1 cellular context compared by ENCODE assay signal in the genomic region with DNA sequence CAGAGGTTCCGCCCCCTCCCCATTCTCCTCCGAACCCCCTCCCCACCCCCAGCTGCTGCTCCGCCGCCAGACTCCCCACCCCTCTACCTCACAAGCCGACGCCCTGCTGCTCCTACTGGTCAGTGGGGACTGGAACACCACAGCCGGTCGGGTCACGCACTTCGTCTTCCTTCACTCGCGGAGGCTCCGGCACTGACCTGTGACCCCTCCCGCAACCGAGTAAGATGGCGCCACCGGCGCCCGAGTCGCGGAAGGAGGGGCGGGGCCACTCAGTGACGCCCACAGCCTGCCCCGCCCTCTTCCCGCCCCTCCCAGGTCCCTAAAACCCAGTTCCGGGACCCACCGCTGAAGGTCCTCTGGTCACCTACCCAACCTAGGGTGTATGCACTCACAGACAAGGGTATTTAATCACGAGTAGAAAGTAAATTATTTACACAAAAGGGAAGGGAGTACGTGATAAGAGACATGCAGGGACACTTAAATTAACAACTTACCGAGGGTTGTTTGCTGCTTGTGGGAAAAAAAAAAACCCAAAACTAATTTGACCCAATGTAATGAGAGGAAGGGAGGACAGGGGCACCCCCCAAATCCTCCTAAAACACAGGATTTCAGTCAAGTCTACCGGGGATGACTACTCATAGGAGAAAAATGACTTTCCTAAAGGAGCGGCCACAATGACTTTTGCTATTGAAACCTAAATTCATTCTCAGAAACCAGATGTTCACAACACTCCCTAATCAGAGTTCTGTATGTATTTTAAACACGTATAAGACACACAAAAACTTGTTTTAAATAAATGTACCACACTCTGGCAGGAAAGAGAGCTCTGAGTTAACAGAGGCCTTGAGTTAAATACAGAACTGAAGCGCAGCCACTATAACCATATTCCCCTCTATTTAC.
A peak's percentile ranks its signal among the peaks of the same experiment; 100 is the strongest.
TF ChIP-seq lines count a peak whose summit lies in the region.

A gene with protein sequence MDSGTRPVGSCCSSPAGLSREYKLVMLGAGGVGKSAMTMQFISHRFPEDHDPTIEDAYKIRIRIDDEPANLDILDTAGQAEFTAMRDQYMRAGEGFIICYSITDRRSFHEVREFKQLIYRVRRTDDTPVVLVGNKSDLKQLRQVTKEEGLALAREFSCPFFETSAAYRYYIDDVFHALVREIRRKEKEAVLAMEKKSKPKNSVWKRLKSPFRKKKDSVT (minus strand): TSS at position 194 of the 900 bp plus-strand sequence. CDS start 588 bp downstream, outside the sequence.

TF ChIP-seq in K562, 482 proteins besides CTCF, POLR2A, EP300 and RAD21 (continued from another document and continues in another):
- TF ChIP-seq, protein P1, sequence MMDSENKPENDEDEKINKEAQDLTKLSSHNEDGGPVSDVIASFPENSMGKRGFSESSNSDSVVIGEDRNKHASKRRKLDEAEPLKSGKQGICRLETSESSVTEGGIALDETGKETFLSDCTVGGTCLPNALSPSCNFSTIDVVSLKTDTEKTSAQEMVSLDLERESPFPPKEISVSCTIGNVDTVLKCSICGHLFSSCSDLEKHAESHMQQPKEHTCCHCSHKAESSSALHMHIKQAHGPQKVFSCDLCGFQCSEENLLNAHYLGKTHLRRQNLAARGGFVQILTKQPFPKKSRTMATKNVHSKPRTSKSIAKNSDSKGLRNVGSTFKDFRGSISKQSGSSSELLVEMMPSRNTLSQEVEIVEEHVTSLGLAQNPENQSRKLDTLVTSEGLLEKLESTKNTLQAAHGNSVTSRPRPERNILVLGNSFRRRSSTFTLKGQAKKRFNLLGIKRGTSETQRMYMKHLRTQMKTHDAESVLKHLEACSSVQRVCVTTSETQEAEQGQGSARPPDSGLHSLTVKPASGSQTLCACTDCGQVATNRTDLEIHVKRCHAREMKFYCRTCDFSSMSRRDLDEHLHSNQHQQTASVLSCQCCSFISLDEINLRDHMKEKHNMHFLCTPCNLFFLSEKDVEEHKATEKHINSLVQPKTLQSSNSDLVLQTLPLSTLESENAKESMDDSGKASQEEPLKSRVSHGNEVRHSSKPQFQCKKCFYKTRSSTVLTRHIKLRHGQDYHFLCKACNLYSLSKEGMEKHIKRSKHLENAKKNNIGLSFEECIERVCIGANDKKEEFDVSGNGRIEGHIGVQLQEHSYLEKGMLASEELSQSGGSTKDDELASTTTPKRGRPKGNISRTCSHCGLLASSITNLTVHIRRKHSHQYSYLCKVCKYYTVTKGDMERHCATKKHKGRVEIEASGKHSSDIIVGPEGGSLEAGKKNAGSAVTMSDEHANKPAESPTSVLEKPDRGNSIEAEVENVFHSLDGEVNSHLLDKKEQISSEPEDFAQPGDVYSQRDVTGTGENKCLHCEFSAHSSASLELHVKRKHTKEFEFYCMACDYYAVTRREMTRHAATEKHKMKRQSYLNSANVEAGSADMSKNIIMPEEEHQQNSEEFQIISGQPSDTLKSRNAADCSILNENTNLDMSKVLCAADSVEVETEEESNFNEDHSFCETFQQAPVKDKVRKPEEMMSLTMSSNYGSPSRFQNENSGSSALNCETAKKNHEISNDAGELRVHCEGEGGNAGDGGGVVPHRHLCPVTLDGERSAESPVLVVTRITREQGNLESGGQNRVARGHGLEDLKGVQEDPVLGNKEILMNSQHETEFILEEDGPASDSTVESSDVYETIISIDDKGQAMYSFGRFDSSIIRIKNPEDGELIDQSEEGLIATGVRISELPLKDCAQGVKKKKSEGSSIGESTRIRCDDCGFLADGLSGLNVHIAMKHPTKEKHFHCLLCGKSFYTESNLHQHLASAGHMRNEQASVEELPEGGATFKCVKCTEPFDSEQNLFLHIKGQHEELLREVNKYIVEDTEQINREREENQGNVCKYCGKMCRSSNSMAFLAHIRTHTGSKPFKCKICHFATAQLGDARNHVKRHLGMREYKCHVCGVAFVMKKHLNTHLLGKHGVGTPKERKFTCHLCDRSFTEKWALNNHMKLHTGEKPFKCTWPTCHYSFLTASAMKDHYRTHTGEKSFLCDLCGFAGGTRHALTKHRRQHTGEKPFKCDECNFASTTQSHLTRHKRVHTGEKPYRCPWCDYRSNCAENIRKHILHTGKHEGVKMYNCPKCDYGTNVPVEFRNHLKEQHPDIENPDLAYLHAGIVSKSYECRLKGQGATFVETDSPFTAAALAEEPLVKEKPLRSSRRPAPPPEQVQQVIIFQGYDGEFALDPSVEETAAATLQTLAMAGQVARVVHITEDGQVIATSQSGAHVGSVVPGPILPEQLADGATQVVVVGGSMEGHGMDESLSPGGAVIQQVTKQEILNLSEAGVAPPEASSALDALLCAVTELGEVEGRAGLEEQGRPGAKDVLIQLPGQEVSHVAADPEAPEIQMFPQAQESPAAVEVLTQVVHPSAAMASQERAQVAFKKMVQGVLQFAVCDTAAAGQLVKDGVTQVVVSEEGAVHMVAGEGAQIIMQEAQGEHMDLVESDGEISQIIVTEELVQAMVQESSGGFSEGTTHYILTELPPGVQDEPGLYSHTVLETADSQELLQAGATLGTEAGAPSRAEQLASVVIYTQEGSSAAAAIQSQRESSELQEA (IDR thresholded peaks at IDR 0.05; ENCODE audit: low read depth) = no peak
- TF ChIP-seq TBP (optimal IDR thresholded peaks at IDR 0.05; ENCODE audit: low read depth, low read length) (no peak), ZNF561 (CRISPR knock-in tag; conservative IDR thresholded peaks at IDR 0.05) (no peak), ILF3 (IDR thresholded peaks at IDR 0.05; ENCODE audit: borderline replicate concordance) (peak; percentile 17; the same call in 1 of the 2 replicates), SMAD2 (IDR thresholded peaks at IDR 0.05; ENCODE audit: low read depth, low read length) (no peak), BRD4 (IDR thresholded peaks at IDR 0.05) (no peak), ZNF76 (CRISPR knock-in tag; IDR thresholded peaks at IDR 0.05; ENCODE audit: borderline replicate concordance) (no peak), KDM4B (IDR thresholded peaks at IDR 0.05; ENCODE audit: borderline replicate concordance in 2 of 2, low read depth in 1 of 2) (no peak), MECOM (CRISPR knock-in tag; IDR thresholded peaks at IDR 0.05) (no peak), IFI16 (CRISPR knock-in tag; IDR thresholded peaks at IDR 0.05) (no peak), ZNF3 (CRISPR knock-in tag; IDR thresholded peaks at IDR 0.05) (no peak), RBM17 (IDR thresholded peaks at IDR 0.05; ENCODE audit: borderline replicate concordance, low read depth, low read length) (no peak), U2AF2 (optimal IDR thresholded peaks at IDR 0.05; ENCODE audit: low read depth, low read length) (no peak), ZNF408 (CRISPR knock-in tag; IDR thresholded peaks at IDR 0.05; ENCODE audit: low read depth) (no peak), SAFB (IDR thresholded peaks at IDR 0.05; ENCODE audit: borderline replicate concordance, low read depth, low read length) (no peak), CHD2 (IDR thresholded peaks at IDR 0.05; ENCODE audit: low read depth, low read length) (no peak; the same call in 1 of the 2 replicates), SPI1 (IDR thresholded peaks at IDR 0.05; ENCODE audit: borderline replicate concordance, low read depth, low read length) (no peak), ZFP1 (CRISPR knock-in tag; IDR thresholded peaks at IDR 0.05) (no peak), POLR2AphosphoS2 (IDR thresholded peaks at IDR 0.05; ENCODE audit: low read length) (peak; percentile 98), STAG1 (CRISPR knock-in tag; IDR thresholded peaks at IDR 0.05; ENCODE audit: borderline replicate concordance) (no peak)
- TF ChIP-seq, protein P2, sequence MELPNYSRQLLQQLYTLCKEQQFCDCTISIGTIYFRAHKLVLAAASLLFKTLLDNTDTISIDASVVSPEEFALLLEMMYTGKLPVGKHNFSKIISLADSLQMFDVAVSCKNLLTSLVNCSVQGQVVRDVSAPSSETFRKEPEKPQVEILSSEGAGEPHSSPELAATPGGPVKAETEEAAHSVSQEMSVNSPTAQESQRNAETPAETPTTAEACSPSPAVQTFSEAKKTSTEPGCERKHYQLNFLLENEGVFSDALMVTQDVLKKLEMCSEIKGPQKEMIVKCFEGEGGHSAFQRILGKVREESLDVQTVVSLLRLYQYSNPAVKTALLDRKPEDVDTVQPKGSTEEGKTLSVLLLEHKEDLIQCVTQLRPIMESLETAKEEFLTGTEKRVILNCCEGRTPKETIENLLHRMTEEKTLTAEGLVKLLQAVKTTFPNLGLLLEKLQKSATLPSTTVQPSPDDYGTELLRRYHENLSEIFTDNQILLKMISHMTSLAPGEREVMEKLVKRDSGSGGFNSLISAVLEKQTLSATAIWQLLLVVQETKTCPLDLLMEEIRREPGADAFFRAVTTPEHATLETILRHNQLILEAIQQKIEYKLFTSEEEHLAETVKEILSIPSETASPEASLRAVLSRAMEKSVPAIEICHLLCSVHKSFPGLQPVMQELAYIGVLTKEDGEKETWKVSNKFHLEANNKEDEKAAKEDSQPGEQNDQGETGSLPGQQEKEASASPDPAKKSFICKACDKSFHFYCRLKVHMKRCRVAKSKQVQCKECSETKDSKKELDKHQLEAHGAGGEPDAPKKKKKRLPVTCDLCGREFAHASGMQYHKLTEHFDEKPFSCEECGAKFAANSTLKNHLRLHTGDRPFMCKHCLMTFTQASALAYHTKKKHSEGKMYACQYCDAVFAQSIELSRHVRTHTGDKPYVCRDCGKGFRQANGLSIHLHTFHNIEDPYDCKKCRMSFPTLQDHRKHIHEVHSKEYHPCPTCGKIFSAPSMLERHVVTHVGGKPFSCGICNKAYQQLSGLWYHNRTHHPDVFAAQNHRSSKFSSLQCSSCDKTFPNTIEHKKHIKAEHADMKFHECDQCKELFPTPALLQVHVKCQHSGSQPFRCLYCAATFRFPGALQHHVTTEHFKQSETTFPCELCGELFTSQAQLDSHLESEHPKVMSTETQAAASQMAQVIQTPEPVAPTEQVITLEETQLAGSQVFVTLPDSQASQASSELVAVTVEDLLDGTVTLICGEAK (IDR thresholded peaks at IDR 0.05) = no peak
- TF ChIP-seq, protein P2 (CRISPR knock-in tag; IDR thresholded peaks at IDR 0.05) = no peak
- TF ChIP-seq, protein P3, sequence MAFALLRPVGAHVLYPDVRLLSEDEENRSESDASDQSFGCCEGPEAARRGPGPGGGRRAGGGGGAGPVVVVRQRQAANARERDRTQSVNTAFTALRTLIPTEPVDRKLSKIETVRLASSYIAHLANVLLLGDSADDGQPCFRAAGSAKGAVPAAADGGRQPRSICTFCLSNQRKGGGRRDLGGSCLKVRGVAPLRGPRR (CRISPR knock-in tag; IDR thresholded peaks at IDR 0.05) = no peak
- TF ChIP-seq, protein P4, sequence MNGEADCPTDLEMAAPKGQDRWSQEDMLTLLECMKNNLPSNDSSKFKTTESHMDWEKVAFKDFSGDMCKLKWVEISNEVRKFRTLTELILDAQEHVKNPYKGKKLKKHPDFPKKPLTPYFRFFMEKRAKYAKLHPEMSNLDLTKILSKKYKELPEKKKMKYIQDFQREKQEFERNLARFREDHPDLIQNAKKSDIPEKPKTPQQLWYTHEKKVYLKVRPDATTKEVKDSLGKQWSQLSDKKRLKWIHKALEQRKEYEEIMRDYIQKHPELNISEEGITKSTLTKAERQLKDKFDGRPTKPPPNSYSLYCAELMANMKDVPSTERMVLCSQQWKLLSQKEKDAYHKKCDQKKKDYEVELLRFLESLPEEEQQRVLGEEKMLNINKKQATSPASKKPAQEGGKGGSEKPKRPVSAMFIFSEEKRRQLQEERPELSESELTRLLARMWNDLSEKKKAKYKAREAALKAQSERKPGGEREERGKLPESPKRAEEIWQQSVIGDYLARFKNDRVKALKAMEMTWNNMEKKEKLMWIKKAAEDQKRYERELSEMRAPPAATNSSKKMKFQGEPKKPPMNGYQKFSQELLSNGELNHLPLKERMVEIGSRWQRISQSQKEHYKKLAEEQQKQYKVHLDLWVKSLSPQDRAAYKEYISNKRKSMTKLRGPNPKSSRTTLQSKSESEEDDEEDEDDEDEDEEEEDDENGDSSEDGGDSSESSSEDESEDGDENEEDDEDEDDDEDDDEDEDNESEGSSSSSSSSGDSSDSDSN (IDR thresholded peaks at IDR 0.05; ENCODE audit: borderline replicate concordance in 1 of 2, low read depth in 2 of 2, low read length in 2 of 2) = no peak
- TF ChIP-seq, protein P5, sequence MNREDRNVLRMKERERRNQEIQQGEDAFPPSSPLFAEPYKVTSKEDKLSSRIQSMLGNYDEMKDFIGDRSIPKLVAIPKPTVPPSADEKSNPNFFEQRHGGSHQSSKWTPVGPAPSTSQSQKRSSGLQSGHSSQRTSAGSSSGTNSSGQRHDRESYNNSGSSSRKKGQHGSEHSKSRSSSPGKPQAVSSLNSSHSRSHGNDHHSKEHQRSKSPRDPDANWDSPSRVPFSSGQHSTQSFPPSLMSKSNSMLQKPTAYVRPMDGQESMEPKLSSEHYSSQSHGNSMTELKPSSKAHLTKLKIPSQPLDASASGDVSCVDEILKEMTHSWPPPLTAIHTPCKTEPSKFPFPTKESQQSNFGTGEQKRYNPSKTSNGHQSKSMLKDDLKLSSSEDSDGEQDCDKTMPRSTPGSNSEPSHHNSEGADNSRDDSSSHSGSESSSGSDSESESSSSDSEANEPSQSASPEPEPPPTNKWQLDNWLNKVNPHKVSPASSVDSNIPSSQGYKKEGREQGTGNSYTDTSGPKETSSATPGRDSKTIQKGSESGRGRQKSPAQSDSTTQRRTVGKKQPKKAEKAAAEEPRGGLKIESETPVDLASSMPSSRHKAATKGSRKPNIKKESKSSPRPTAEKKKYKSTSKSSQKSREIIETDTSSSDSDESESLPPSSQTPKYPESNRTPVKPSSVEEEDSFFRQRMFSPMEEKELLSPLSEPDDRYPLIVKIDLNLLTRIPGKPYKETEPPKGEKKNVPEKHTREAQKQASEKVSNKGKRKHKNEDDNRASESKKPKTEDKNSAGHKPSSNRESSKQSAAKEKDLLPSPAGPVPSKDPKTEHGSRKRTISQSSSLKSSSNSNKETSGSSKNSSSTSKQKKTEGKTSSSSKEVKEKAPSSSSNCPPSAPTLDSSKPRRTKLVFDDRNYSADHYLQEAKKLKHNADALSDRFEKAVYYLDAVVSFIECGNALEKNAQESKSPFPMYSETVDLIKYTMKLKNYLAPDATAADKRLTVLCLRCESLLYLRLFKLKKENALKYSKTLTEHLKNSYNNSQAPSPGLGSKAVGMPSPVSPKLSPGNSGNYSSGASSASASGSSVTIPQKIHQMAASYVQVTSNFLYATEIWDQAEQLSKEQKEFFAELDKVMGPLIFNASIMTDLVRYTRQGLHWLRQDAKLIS (CRISPR knock-in tag; IDR thresholded peaks at IDR 0.05) = no peak
